In genomic region chr1:63807063-63807462, GRCh38 we compare ENCODE assay signal across 18 cellular contexts.
"Had no signal": no experiment of that assay in that cellular context is flagged by ENCODE, and none has a peak within 500 bp of the region (broad histone marks: within the 10 kb centered on the region; RNA-seq: fewer than 3 reads in every experiment).

No MANE protein-coding gene starts in this region.

- H3K27me3 ChIP-seq: ascending aorta, gastroesophageal sphincter, right atrium auricular region, stomach, thyroid gland, vagina had no signal

- H3K4me3 ChIP-seq: ascending aorta, coronary artery, gastroesophageal sphincter, left ventricle myocardium inferior, right atrium auricular region, skin epidermis, stomach, thyroid gland, vagina had no signal

- H3K9me3 Mint-ChIP-seq: activated CD4-positive, alpha-beta memory T cell treated with anti-CD3 and anti-CD28 coated beads for 36 hours; T-helper 2 cell treated with Interferon-gamma antibody and Interleukin-4, amounts not matched to agents 5 μg/mL and 100 μg/mL, for 36 hours had no signal

- H3K4me3 Mint-ChIP-seq: activated CD4-positive, alpha-beta memory T cell treated with anti-CD3 and anti-CD28 coated beads for 36 hours; activated naive CD8-positive, alpha-beta T cell treated with anti-CD3 and anti-CD28 coated beads, Interleukin-2, amount 50 U/mL, for 24 hours; activated T-cell treated with anti-CD3 and anti-CD28 coated beads, Interleukin-2, amount 50 U/mL, for 72 hours; T-helper 2 cell treated with Interferon-gamma antibody and Interleukin-4, amounts not matched to agents 5 μg/mL and 100 μg/mL, for 36 hours had no signal

- H3K4me1 ChIP-seq: thyroid gland had no signal

- H3K27ac Mint-ChIP-seq: activated CD4-positive, alpha-beta memory T cell treated with anti-CD3 and anti-CD28 coated beads for 36 hours; activated naive CD8-positive, alpha-beta T cell treated with anti-CD3 and anti-CD28 coated beads, Interleukin-2, amount 50 U/mL, for 24 hours; activated T-cell treated with anti-CD3 and anti-CD28 coated beads, Interleukin-2, amount 50 U/mL, for 72 hours; T-helper 2 cell treated with Interferon-gamma antibody and Interleukin-4, amounts not matched to agents 5 μg/mL and 100 μg/mL, for 36 hours had no signal

- H3K4me1 Mint-ChIP-seq: activated naive CD8-positive, alpha-beta T cell treated with anti-CD3 and anti-CD28 coated beads, Interleukin-2, amount 50 U/mL, for 24 hours had no signal

- H3K27ac ChIP-seq: ascending aorta, coronary artery, gastroesophageal sphincter, left ventricle myocardium inferior, right atrium auricular region, skin epidermis, stomach, thyroid gland, vagina had no signal

- H3K36me3 ChIP-seq: ascending aorta, gastroesophageal sphincter, left ventricle myocardium inferior, right atrium auricular region, stomach, thyroid gland, vagina had no signal

- DNase-seq: activated CD4-positive, alpha-beta memory T cell treated with anti-CD3 and anti-CD28 coated beads for 36 hours; activated CD4-positive, alpha-beta T cell treated with anti-CD3 and anti-CD28 coated beads for 1 hour; activated naive CD4-positive, alpha-beta T cell treated with Interleukin-2 at 50 U/mL for 16 hours; activated naive CD8-positive, alpha-beta T cell treated with anti-CD3 and anti-CD28 coated beads, Interleukin-2, amount 50 U/mL, for 24 hours; activated T-cell treated with anti-CD3 and anti-CD28 coated beads, Interleukin-2, amount 50 U/mL, for 72 hours; kidney; left ventricle myocardium inferior; mesendoderm; stimulated activated CD4-positive, alpha-beta T cell treated with anti-CD3 and anti-CD28 coated beads, Interleukin-4, amount 100 ng/mL, for 4 hours; stomach; thyroid gland had no signal

- H3K36me3 Mint-ChIP-seq: activated CD4-positive, alpha-beta memory T cell treated with anti-CD3 and anti-CD28 coated beads for 36 hours had no signal

- H3K9me3 ChIP-seq: gastroesophageal sphincter, thyroid gland, vagina had no signal
